In the genomic region with DNA sequence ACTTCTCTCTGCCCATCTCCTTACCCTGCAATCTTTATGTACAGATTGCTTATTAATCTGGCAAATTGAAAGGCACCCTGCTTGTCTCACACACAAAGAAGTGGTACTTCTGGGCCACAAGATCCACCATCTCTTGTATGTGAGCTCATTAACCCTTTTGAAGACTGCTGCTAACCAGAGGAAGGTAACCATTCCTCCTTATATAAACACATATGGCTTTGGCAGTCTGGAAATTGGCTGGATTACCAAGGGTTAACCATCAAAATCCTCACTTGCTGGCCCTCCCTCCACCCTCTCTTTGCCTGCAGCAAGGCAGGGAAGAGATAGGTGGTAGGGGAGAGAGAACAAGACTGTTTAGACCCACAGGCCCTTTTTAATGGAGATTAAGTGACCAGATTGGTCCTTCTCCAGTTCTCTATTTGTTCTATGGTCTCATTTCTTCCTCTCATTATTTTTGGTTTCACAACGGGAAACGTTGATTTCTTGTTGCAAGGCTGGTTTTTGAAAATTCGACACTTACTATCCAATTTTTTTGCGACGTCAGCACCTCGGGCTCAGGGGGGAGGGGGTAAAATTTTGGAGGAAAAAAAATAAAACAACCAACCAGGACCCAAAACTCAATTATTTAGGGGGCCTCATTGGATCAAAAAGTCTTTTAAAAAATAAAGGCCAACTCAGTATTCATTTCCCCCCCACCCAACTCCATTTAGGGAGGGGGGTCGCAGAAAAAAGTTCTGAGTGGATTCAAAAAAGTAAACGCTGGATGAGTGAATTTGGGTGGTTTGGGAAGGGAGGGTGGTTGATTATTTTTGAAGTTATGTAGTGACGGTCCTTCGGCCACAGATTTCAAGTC, we compare ENCODE assay signal across 6 cellular contexts. TPM values are rescaled to one million over a fixed set of nuclear protein-coding genes. Genes with fewer than 3 reads are reported as not detected.
A peak's percentile ranks its signal among the peaks of the same experiment; 100 is the strongest.
DNase-seq lines count a peak whose midpoint lies in the region; ATAC-seq, FAIRE-seq and TF ChIP-seq lines count a peak whose summit lies in the region.

No MANE protein-coding gene starts in this region.

- peak overlapping the region; percentile 100 for H3K27ac Mint-ChIP-seq in CD8-positive, alpha-beta memory T cell
- peak overlapping the region; percentile 99 for H3K27ac Mint-ChIP-seq in activated naive CD4-positive, alpha-beta T cell treated with anti-CD3 and anti-CD28 coated beads, Interleukin-2, amount 50 U/mL, for 24 hours

- TF ChIP-seq RAD21 in liver (IDR thresholded peaks at IDR 0.05), result no peak

- H3K4me1 Mint-ChIP-seq in CD8-positive, alpha-beta memory T cell, result peaks cover 38 to 55% (median 53%) of the 10 kb centered on the region in 3 donors
- H3K4me1 Mint-ChIP-seq in activated naive CD4-positive, alpha-beta T cell treated with anti-CD3 and anti-CD28 coated beads, Interleukin-2, amount 50 U/mL, for 24 hours, result peaks cover 48% of the 10 kb centered on the region

- no peak for FAIRE-seq in RCC 7860 (lab: Jason Lieb, UNC)

- H3K4me1 ChIP-seq in CD8-positive, alpha-beta memory T cell (ENCODE audit: insufficient read depth, low read length), result peaks cover 51% of the 10 kb centered on the region
- peaks cover 2 to 23% (median 14%) of the 10 kb centered on the region in 4 donors for H3K4me1 ChIP-seq in liver (ENCODE audit: control insufficient read depth in 4 of 4, insufficient read depth in 4 of 4, low read length in 3 of 4)

- under 1% methylated on average over 10 of the region's 10 CpGs for WGBS in liver

- H3K4me3 Mint-ChIP-seq in CD8-positive, alpha-beta memory T cell, result peak overlapping the region; percentile 93 to 100 (median 99)
- peak overlapping the region; percentile 94 for H3K4me3 Mint-ChIP-seq in activated naive CD4-positive, alpha-beta T cell treated with anti-CD3 and anti-CD28 coated beads, Interleukin-2, amount 50 U/mL, for 24 hours

- H3K27me3 ChIP-seq in CD8-positive, alpha-beta memory T cell (ENCODE audit: insufficient read depth, low read length, poor library complexity, severe bottlenecking), result no peaks in the 10 kb centered on the region
- no peaks in the 10 kb centered on the region for H3K27me3 ChIP-seq in liver (ENCODE audit: control insufficient read depth in 4 of 4, insufficient read depth in 4 of 4, low read length in 3 of 4)

- peaks cover 19 to 71% (median 19%) of the 10 kb centered on the region in 3 donors for H3K36me3 Mint-ChIP-seq in CD8-positive, alpha-beta memory T cell
- H3K36me3 Mint-ChIP-seq in activated naive CD4-positive, alpha-beta T cell treated with anti-CD3 and anti-CD28 coated beads, Interleukin-2, amount 50 U/mL, for 24 hours, result peaks cover 44% of the 10 kb centered on the region

- peak overlapping the region; percentile 99 to 100 for H3K9ac ChIP-seq in liver (ENCODE audit: low read depth in 1 of 2, low read length in 2 of 2)

- peaks cover 0 to 4% (median 2%) of the 10 kb centered on the region in 5 donors for H3K9me3 Mint-ChIP-seq in CD8-positive, alpha-beta memory T cell
- no peaks in the 10 kb centered on the region for H3K9me3 Mint-ChIP-seq in activated naive CD4-positive, alpha-beta T cell treated with anti-CD3 and anti-CD28 coated beads, Interleukin-2, amount 50 U/mL, for 24 hours

- DNase-seq in CD8-positive, alpha-beta memory T cell, result peak; percentile 14 to 69 (median 63)
- peak; percentile 38 for DNase-seq in NCI-H1436 treated with DMSO at 0.1 percent for 48 hours (lab: John Stamatoyannopoulos, UW)
- DNase-seq in RCC 7860 (ENCODE audit: low spot score), result no peak

- peak overlapping the region; percentile 93 for H3K4me3 ChIP-seq in CD8-positive, alpha-beta memory T cell (ENCODE audit: low read length)
- H3K4me3 ChIP-seq in liver (ENCODE audit: low read depth in 1 of 3, low read length in 3 of 3), result peak overlapping the region; percentile 90 to 97 (median 96)

- TF ChIP-seq CTCF in liver (IDR thresholded peaks at IDR 0.05; ENCODE audit: low read depth, low read length, missing input control), result no peak

- no peaks in the 10 kb centered on the region for H3K9me3 ChIP-seq in CD8-positive, alpha-beta memory T cell (ENCODE audit: low read length)
- no peaks in the 10 kb centered on the region for H3K9me3 ChIP-seq in liver (ENCODE audit: control insufficient read depth in 4 of 4, low read length in 3 of 4)

- peak overlapping the region; percentile 99 for H3K27ac ChIP-seq in CD8-positive, alpha-beta memory T cell (ENCODE audit: low read depth, low read length)
- peak overlapping the region; percentile 83 to 92 for H3K27ac ChIP-seq in liver (ENCODE audit: low read depth in 1 of 2, low read length in 2 of 2)

- POLR2A ChIA-PET in CD8-positive, alpha-beta memory T cell (lab: Charles Lee), result interaction anchor here (0.6 to 4.2 kb wide), 19 partner anchors 10 to 1211 kb away, joined by 3 to 70 read pairs (median 7); a partner anchor contains a TSS

- peaks cover 0 to 20% of the 10 kb centered on the region in 2 donors for H3K27me3 Mint-ChIP-seq in CD8-positive, alpha-beta memory T cell
- no peaks in the 10 kb centered on the region for H3K27me3 Mint-ChIP-seq in activated naive CD4-positive, alpha-beta T cell treated with anti-CD3 and anti-CD28 coated beads, Interleukin-2, amount 50 U/mL, for 24 hours

- peaks cover 39% of the 10 kb centered on the region for H3K36me3 ChIP-seq in CD8-positive, alpha-beta memory T cell (ENCODE audit: insufficient read depth, low read length)
- H3K36me3 ChIP-seq in liver (ENCODE audit: control insufficient read depth in 4 of 4, insufficient read depth in 3 of 4, low read depth in 1 of 4, low read length in 3 of 4), result peaks cover 4 to 16% (median 11%) of the 10 kb centered on the region in 4 donors

- ATAC-seq in GM21619 (IDR thresholded peaks at IDR 0.05; ENCODE audit: unreplicated experiment), result no peak

- CTCF ChIA-PET in CD8-positive, alpha-beta memory T cell (lab: Charles Lee), result interaction anchor here (1.1 to 4.3 kb wide), 7 partner anchors 13 to 116 kb away, joined by 3 to 40 read pairs (median 9); no protein-coding TSS in a partner anchor

TF ChIP-seq in liver, 16 proteins besides CTCF, POLR2A, EP300 and RAD21:
- TF ChIP-seq JUND (IDR thresholded peaks at IDR 0.05) (peak in 1 of 2 donors; percentile 23), EGR1 (IDR thresholded peaks at IDR 0.05; ENCODE audit: low read depth in 2 of 2) (no peak), RXRA (IDR thresholded peaks at IDR 0.05) (peak in 1 of 2 donors; percentile 9)
- TF ChIP-seq, protein P1, sequence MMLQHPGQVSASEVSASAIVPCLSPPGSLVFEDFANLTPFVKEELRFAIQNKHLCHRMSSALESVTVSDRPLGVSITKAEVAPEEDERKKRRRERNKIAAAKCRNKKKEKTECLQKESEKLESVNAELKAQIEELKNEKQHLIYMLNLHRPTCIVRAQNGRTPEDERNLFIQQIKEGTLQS (IDR thresholded peaks at IDR 0.05), result peak; percentile 14

RNA-seq across cellular contexts. Expression of a gene that starts 0.9 kb away (rescaled TPM):
- total RNA-seq in CD8-positive, alpha-beta memory T cell, result 100 to 1,000 TPM; 115 to 117 TPM
- polyA plus RNA-seq in CD8-positive, alpha-beta memory T cell, result 27.3 TPM
- total RNA-seq in liver, result 10 to 100 TPM; 11.1 to 21.1 TPM
- polyA plus RNA-seq in liver, result 10 to 100 TPM; 14.1 to 14.2 TPM

RNA-seq across cellular contexts. Expression of a gene that starts 1.5 kb away (rescaled TPM):
- 100 to 1,000 TPM; 102 to 103 TPM for total RNA-seq in CD8-positive, alpha-beta memory T cell
- polyA plus RNA-seq in CD8-positive, alpha-beta memory T cell, result 113 TPM
- total RNA-seq in liver, result 10 to 100 TPM; 50.5 to 58.6 TPM
- 10 to 100 TPM; 80.2 to 81.9 TPM for polyA plus RNA-seq in liver

RNA-seq across cellular contexts. Expression of a gene that starts 10.5 kb away (rescaled TPM):
- 10 to 100 TPM; 10.5 to 10.7 TPM for total RNA-seq in CD8-positive, alpha-beta memory T cell
- polyA plus RNA-seq in CD8-positive, alpha-beta memory T cell, result 1.5 TPM
- total RNA-seq in liver, result 1 to 10 TPM; 2.1 to 3.3 TPM
- polyA plus RNA-seq in liver, result 1 to 10 TPM; 2.6 to 5.4 TPM

RNA-seq across cellular contexts. Expression of a gene that starts 30.7 kb away (rescaled TPM):
- total RNA-seq in CD8-positive, alpha-beta memory T cell, result 10 to 100 TPM; 35.9 to 42.2 TPM
- 11.8 TPM for polyA plus RNA-seq in CD8-positive, alpha-beta memory T cell
- total RNA-seq in liver, result 1 to 10 TPM; 2.0 to 8.9 TPM
- 10 to 100 TPM; 10.8 to 12.0 TPM for polyA plus RNA-seq in liver

RNA-seq across cellular contexts. Expression of a gene that starts 44.9 kb away (rescaled TPM):
- total RNA-seq in CD8-positive, alpha-beta memory T cell, result 100 to 1,000 TPM; 127 to 133 TPM
- polyA plus RNA-seq in CD8-positive, alpha-beta memory T cell, result 54.0 TPM
- total RNA-seq in liver, result 10 to 100 TPM; 20.4 to 33.9 TPM
- 10 to 100 TPM; 25.0 to 27.2 TPM for polyA plus RNA-seq in liver

Comparison
In these comparisons a context has a peak if more than half of its experiments do, and no peak if none do; other contexts are left out.
1. RNA of a gene that starts 0.9 kb away (total RNA-seq): 115 to 117 TPM in CD8-positive, alpha-beta memory T cell; 11.1 to 21.1 TPM in liver; every median in the first group is over 4 times any median in the second.